8 cellular contexts compared by ENCODE assay signal in the genomic region with DNA sequence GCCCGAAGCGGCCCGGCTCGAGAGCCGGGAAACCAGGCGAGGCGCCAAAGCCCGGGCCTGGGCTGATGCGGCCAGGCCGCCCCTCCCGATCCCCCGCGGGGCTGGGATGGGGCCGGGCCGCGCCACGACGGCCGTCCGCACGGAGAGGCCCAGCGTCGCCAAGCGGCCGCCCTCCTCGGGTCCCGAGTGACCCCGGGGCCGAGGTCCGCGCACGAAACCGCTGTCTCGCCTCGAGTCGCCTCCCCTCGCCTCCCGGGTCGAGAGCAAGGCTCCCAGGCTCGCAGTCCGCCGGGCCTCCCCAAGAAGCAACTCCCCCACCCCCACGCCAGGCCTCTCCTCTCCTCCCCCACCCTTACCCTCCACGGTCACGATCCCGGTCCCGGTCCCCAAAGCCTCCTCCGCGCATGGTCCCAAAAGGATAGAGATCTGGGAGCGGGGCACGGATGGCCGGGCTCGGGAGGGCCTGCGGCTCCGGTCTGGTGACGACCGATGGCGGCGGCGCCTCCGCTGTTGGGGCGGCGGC. TPM values are rescaled to one million over a fixed set of nuclear protein-coding genes. Genes with fewer than 3 reads are reported as not detected.
DNase-seq lines count a peak whose midpoint lies in the region; ATAC-seq, FAIRE-seq and TF ChIP-seq lines count a peak whose summit lies in the region.

No MANE protein-coding gene starts in this region.

- H3K9me2 ChIP-seq in PC-3 (replicated peaks; ENCODE audit: low read length), result no peaks in the 10 kb centered on the region

- no peak for FAIRE-seq in A549 (lab: Jason Lieb, UNC)

- POLR2A ChIA-PET in A549 (lab: Yijun Ruan, JAX), result no interaction called here
- POLR2A ChIA-PET in PC-3 (lab: Charles Lee; ENCODE audit: unreplicated experiment), result no interaction called here

- TF ChIP-seq RAD21 in A549 (conservative IDR thresholded peaks at IDR 0.05 in 1 of 2, IDR thresholded peaks at IDR 0.05 in 1 of 2), result no peak

- DNase-seq in A549 (ENCODE audit: low read depth in 1 of 2, low spot score in 1 of 2), result peak; percentile 20 to 59
- peak; percentile 40 for DNase-seq in PC-3
- peak; percentile 88 for DNase-seq in adipocyte (ENCODE audit: low read depth)
- peak; percentile 84 to 91 (median 86) for DNase-seq in heart left ventricle
- peak; percentile 52 to 96 (median 68) for DNase-seq in posterior cingulate gyrus
- peak; percentile 78 for DNase-seq in ureter (ENCODE audit: low spot score)

- BruUV-seq in PC-3 (replicated peaks; lab: Mats Ljungman, UMichigan), result no TSS peak

- intact Hi-C loops in PC-3 (cut with micrococcal nuclease) (no loop called here), heart left ventricle (cut with DNase I) (loop anchor here in 7 of 10 donors (1.0 to 10.0 kb wide), 13 partner anchors 38 to 451 kb away; a partner anchor contains a TSS), posterior cingulate gyrus (cut with DNase I) (loop anchor here (5.0 to 10.0 kb wide), 2 partner anchors 67 to 199 kb away; a partner anchor contains a TSS)

- ATAC-seq in A549, result peak; percentile 71 to 72
- peak; percentile 19 for ATAC-seq in GM18499 (IDR thresholded peaks at IDR 0.05; ENCODE audit: insufficient read depth, unreplicated experiment)
- ATAC-seq in HG03025 (IDR thresholded peaks at IDR 0.05; ENCODE audit: low FRiP score, unreplicated experiment), result peak; percentile 22
- ATAC-seq in PC-3, result peak; percentile 48
- peak; percentile 60 to 84 (median 77) for ATAC-seq in heart left ventricle

- H2AFZ ChIP-seq in PC-3 (ENCODE audit: low read length), result peak overlapping the region; percentile 68

- H3K27ac ChIP-seq in A549, result peak overlapping the region; percentile 99 to 100
- H3K27ac ChIP-seq in PC-3 (ENCODE audit: low read length), result peak overlapping the region; percentile 90
- H3K27ac ChIP-seq in heart left ventricle, result peak overlapping the region; percentile 97 to 100 (median 100)

- no peaks in the 10 kb centered on the region for H3K9me3 ChIP-seq in A549
- H3K9me3 ChIP-seq in PC-3 (ENCODE audit: low read length), result no peaks in the 10 kb centered on the region
- H3K9me3 ChIP-seq in adipocyte (ENCODE audit: control insufficient read depth, low read length), result no peaks in the 10 kb centered on the region
- no peaks in the 10 kb centered on the region for H3K9me3 ChIP-seq in heart left ventricle

- H3K4me2 ChIP-seq in A549 (peak overlapping the region; percentile 98), PC-3 (ENCODE audit: low read length) (peak overlapping the region; percentile 100)

- TF ChIP-seq EP300 in A549 (IDR thresholded peaks at IDR 0.05), result no peak

- H3K9ac ChIP-seq in PC-3 (ENCODE audit: low read length) (peak overlapping the region; percentile 99), adipocyte (ENCODE audit: low read length) (peak overlapping the region; percentile 100)

- TF ChIP-seq CTCF in A549 (IDR thresholded peaks at IDR 0.05), result no peak
- no peak for TF ChIP-seq CTCF in PC-3 (conservative IDR thresholded peaks at IDR 0.05; ENCODE audit: low read depth, low read length)
- TF ChIP-seq CTCF in heart left ventricle (IDR thresholded peaks at IDR 0.05), result peak in 1 of 12 donors; percentile 12

- H3K79me2 ChIP-seq in PC-3 (ENCODE audit: low read length), result peaks cover 53% of the 10 kb centered on the region

- TF ChIP-seq POLR2A in A549 (IDR thresholded peaks at IDR 0.05; ENCODE audit: low read length) (0 out of 2 replicates have a peak, but pooled peaks have one; percentile 20), heart left ventricle (IDR thresholded peaks at IDR 0.05) (peak in 1 of 2 donors; percentile 63)

- H3K36me3 ChIP-seq in PC-3 (ENCODE audit: low read depth, low read length) (peaks cover 15% of the 10 kb centered on the region), adipocyte (ENCODE audit: control insufficient read depth, insufficient read depth, low read length, severe bottlenecking) (peaks cover 15% of the 10 kb centered on the region), heart left ventricle (peaks cover 0 to 42% (median 27%) of the 10 kb centered on the region in 9 donors)

- CTCF ChIA-PET in A549 (lab: Yijun Ruan, JAX), result no interaction called here
- CTCF ChIA-PET in PC-3 (lab: Charles Lee), result no interaction called here

- peaks cover 28% of the 10 kb centered on the region; the same call in 2 of the 3 replicates for H3K4me1 ChIP-seq in A549
- peaks cover 24% of the 10 kb centered on the region for H3K4me1 ChIP-seq in PC-3 (ENCODE audit: insufficient read depth, low read length)
- H3K4me1 ChIP-seq in adipocyte (ENCODE audit: control insufficient read depth, insufficient read depth, low read length), result peaks cover 41% of the 10 kb centered on the region
- peaks cover 5 to 49% (median 39%) of the 10 kb centered on the region in 12 donors for H3K4me1 ChIP-seq in heart left ventricle

- no peaks in the 10 kb centered on the region for H3F3A ChIP-seq in PC-3 (ENCODE audit: low read length, unreplicated experiment)

- H3K27me3 ChIP-seq in PC-3 (ENCODE audit: low read length), result no peaks in the 10 kb centered on the region
- H3K27me3 ChIP-seq in adipocyte (replicated peaks; ENCODE audit: control insufficient read depth, insufficient read depth, low read length), result no peaks in the 10 kb centered on the region
- H3K27me3 ChIP-seq in heart left ventricle, result no peaks in the 10 kb centered on the region

- 0% methylated on average over 15 of the region's 63 CpGs for WGBS in A549 (ENCODE audit: missing lambda C conversion rate)
- 0% methylated on average over 6 to 63 of the region's 63 CpGs for WGBS in heart left ventricle, 4 donors

- H3K4me3 ChIP-seq in A549 (peak overlapping the region; percentile 92), PC-3 (ENCODE audit: low read length) (peak overlapping the region; percentile 85), adipocyte (ENCODE audit: low read length) (peak overlapping the region; percentile 92), heart left ventricle (peak overlapping the region; percentile 67 to 95 (median 91))

- H4K20me1 ChIP-seq in PC-3 (ENCODE audit: low read length), result peaks cover 39% of the 10 kb centered on the region

TF ChIP-seq in A549, 52 proteins besides CTCF, POLR2A, EP300 and RAD21:
- 0 out of 5 replicates have a peak, but pooled peaks of 1 of the 2 experiments have one; percentile 7 for TF ChIP-seq JUN (IDR thresholded peaks at IDR 0.05)
- TF ChIP-seq, protein P1, sequence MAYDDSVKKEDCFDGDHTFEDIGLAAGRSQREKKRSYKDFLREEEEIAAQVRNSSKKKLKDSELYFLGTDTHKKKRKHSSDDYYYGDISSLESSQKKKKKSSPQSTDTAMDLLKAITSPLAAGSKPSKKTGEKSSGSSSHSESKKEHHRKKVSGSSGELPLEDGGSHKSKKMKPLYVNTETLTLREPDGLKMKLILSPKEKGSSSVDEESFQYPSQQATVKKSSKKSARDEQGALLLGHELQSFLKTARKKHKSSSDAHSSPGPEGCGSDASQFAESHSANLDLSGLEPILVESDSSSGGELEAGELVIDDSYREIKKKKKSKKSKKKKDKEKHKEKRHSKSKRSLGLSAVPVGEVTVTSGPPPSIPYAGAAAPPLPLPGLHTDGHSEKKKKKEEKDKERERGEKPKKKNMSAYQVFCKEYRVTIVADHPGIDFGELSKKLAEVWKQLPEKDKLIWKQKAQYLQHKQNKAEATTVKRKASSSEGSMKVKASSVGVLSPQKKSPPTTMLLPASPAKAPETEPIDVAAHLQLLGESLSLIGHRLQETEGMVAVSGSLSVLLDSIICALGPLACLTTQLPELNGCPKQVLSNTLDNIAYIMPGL (CRISPR knock-in tag; IDR thresholded peaks at IDR 0.05; ENCODE audit: borderline replicate concordance), result no peak

RNA-seq across cellular contexts. Expression of a gene that starts 0.5 kb away (rescaled TPM):
- polyA plus RNA-seq in A549 (2011; rRNA removed) (266 and 292 TPM in 2 replicates), A549 (2017; fragmentation: RNase III; extraction: RNeasy Plus Mini Kit Qiagen cat#74134 plus additional on column Dnase treatment) (117 to 120 TPM (median 117 TPM) in 3 replicates), heart left ventricle (100 to 1,000 TPM; 133 to 153 TPM)
- 91.8 and 104 TPM in 2 replicates for polyA plus RNA-seq in A549 (2012; cell fraction: cytosol; rRNA removed)
- polyA plus RNA-seq in A549 (2012; cell fraction: nucleus; rRNA removed), result 360 and 460 TPM in 2 replicates
- 315 and 394 TPM in 2 replicates for polyA minus RNA-seq in A549 (2011; rRNA and poly(A)+ RNA removed)
- total RNA-seq in PC-3 (2014; rRNA removed) (333 and 512 TPM in 2 replicates), heart left ventricle (100 to 1,000 TPM; 149 to 202 (median 170) TPM), ureter (593 TPM)

RNA-seq across cellular contexts. Expression of a gene that starts 37.8 kb away (rescaled TPM):
- polyA plus RNA-seq in A549 (2011; rRNA removed) (32.8 and 38.7 TPM in 2 replicates), A549 (2017; fragmentation: RNase III; extraction: RNeasy Plus Mini Kit Qiagen cat#74134 plus additional on column Dnase treatment) (11.0 to 14.2 TPM (median 12.2 TPM) in 3 replicates), heart left ventricle (10 to 100 TPM in 1 of 2 donors, 1 to 10 TPM in 1; 7.8 to 10.5 TPM)
- polyA plus RNA-seq in A549 (2012; cell fraction: cytosol; rRNA removed), result 8.9 and 10.4 TPM in 2 replicates
- polyA plus RNA-seq in A549 (2012; cell fraction: nucleus; rRNA removed), result 4.9 and 5.1 TPM in 2 replicates
- polyA minus RNA-seq in A549 (2011; rRNA and poly(A)+ RNA removed), result 12.0 and 12.6 TPM in 2 replicates
- total RNA-seq in PC-3 (2014; rRNA removed) (17.7 and 22.6 TPM in 2 replicates), heart left ventricle (10 to 100 TPM in 4 of 9 donors, 1 to 10 TPM in 5; 4.4 to 15.5 (median 8.5) TPM), ureter (7.5 TPM)

RNA-seq across cellular contexts. Expression of a gene that starts 50.7 kb away (rescaled TPM):
- polyA plus RNA-seq in A549 (2011; rRNA removed), result not detected in 2 replicates
- 0.01 and 0.03 TPM in 2 replicates for polyA plus RNA-seq in A549 (2012; cell fraction: cytosol; rRNA removed)
- 0.07 and 0.09 TPM in 2 replicates for polyA plus RNA-seq in A549 (2012; cell fraction: nucleus; rRNA removed)
- 0.05 to 0.12 TPM in 2 of 3 replicates, not detected in the other for polyA plus RNA-seq in A549 (2017; fragmentation: RNase III; extraction: RNeasy Plus Mini Kit Qiagen cat#74134 plus additional on column Dnase treatment)
- not detected in 2 replicates for polyA minus RNA-seq in A549 (2011; rRNA and poly(A)+ RNA removed)
- total RNA-seq in PC-3 (2014; rRNA removed), result not detected in 2 replicates
- total RNA-seq in heart left ventricle, result 10 to 100 TPM; 14.5 to 85.5 (median 39.7) TPM
- polyA plus RNA-seq in heart left ventricle, result 10 to 100 TPM; 20.3 to 57.9 TPM
- not detected for total RNA-seq in ureter

Comparison
In these comparisons a context has a peak if more than half of its experiments do, and no peak if none do; other contexts are left out.
1. Peak in every context shown above with its lines: DNase-seq, ATAC-seq, H3K4me3 ChIP-seq and H3K27ac ChIP-seq.
2. ATAC-seq: peak in every context shown above with its lines; median percentile 77 in heart left ventricle; 72 in A549; 48 in PC-3; 22 in HG03025; 19 in GM18499.
3. RNA of a gene that starts 50.7 kb away (total RNA-seq): 14.5 to 85.5 TPM in heart left ventricle; not detected in PC-3 and not detected in ureter (single experiment); every median in the first group is over 10 times any median in the second.